ENCODE assay signal across 14 cellular contexts in the genomic region with DNA sequence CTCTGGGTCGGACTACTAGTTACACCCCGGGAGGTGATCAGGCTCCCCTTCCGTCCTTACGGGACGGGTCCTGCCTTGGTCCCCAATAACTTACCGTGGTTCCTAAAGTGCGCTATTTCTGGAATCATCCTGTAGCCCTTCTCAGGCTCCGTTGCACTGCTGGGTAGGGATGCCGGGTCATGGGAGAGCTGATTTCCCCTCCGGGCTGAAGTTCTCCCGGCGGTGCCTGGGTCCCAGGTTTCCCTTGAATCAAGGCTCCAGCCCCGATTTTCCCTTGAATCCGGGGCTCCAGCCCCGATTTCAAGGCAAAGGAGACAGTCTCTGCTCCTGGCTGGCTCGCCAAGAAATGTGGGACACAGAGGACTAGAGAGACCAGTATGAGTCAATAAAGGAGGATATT. TPM values are rescaled to one million over a fixed set of nuclear protein-coding genes. Genes with fewer than 3 reads are reported as not detected.
DNase-seq lines count a peak whose midpoint lies in the region; TF ChIP-seq lines count a peak whose summit lies in the region.
"Had no signal": no experiment of that assay in that cellular context is flagged by ENCODE, and none has a peak within 500 bp of the region (broad histone marks: within the 10 kb centered on the region; RNA-seq: fewer than 3 reads in every experiment).

No MANE protein-coding gene starts in this region.

- H3K27ac ChIP-seq in adrenal gland, result peak overlapping the region in 3 of 5 donors; percentile 46 to 79 (median 61)
- H3K27ac ChIP-seq in coronary artery, result peak overlapping the region; percentile 55 to 61
- peak overlapping the region; percentile 11 to 66 for H3K27ac ChIP-seq in uterus
- H3K27ac ChIP-seq: A549, HL-60 had no signal

- H3K9me3 ChIP-seq in adrenal gland (replicated peaks in 1 of 3) (no peaks in the 10 kb centered on the region), uterus (no peaks in the 10 kb centered on the region)
- H3K9me3 ChIP-seq: A549, Caco-2 had no signal

- H3K4me1 ChIP-seq in adrenal gland (replicated peaks in 1 of 2) (peaks cover 13% of the 10 kb centered on the region in 2 donors), uterus (no peaks in the 10 kb centered on the region)
- H3K4me1 ChIP-seq: A549, Caco-2 had no signal

- H3K36me3 ChIP-seq in adrenal gland (replicated peaks in 1 of 2) (no peaks in the 10 kb centered on the region), uterus (no peaks in the 10 kb centered on the region)

- H3K27me3 ChIP-seq in adrenal gland (no peaks in the 10 kb centered on the region), uterus (no peaks in the 10 kb centered on the region)

- no peak overlapping the region for H3K4me3 Mint-ChIP-seq in progenitor cell of endocrine pancreas (ENCODE audit: low read depth)
- H3K4me3 Mint-ChIP-seq in activated CD4-positive, alpha-beta T cell treated with anti-CD3 and anti-CD28 coated beads, Interleukin-2, amount 10 ng/mL, durations not matched to agents 24 days and 14 days, result no peak overlapping the region
- H3K4me3 Mint-ChIP-seq: CD14-positive monocyte; CD8-positive, alpha-beta memory T cell had no signal

- H3K36me3 Mint-ChIP-seq in progenitor cell of endocrine pancreas (ENCODE audit: insufficient read depth), result peaks cover 30% of the 10 kb centered on the region
- H3K36me3 Mint-ChIP-seq in activated CD4-positive, alpha-beta T cell treated with anti-CD3 and anti-CD28 coated beads, Interleukin-2, amount 10 ng/mL, durations not matched to agents 24 days and 14 days (ENCODE audit: low read depth), result no peaks in the 10 kb centered on the region
- H3K36me3 Mint-ChIP-seq: CD14-positive monocyte had no signal

- intact Hi-C loops in adrenal gland (cut with DNase I) (no loop called here), uterus (cut with DNase I; ENCODE audit: low total_unique reads) (no loop called here)
- intact Hi-C loops in activated CD4-positive, alpha-beta T cell treated with anti-CD3 and anti-CD28 coated beads, Interleukin-2, amount 10 ng/mL, durations not matched to agents 24 days and 14 days (cut with micrococcal nuclease), result no loop called here

- 67 to 73% (median 73%) methylated on average over 16 of the region's 16 CpGs for WGBS in adrenal gland, 4 donors

- H3K4me1 Mint-ChIP-seq in progenitor cell of endocrine pancreas (ENCODE audit: low read depth), result peaks cover 21% of the 10 kb centered on the region
- H3K4me1 Mint-ChIP-seq in activated CD4-positive, alpha-beta T cell treated with anti-CD3 and anti-CD28 coated beads, Interleukin-2, amount 10 ng/mL, durations not matched to agents 24 days and 14 days, result no peaks in the 10 kb centered on the region
- H3K4me1 Mint-ChIP-seq: CD8-positive, alpha-beta memory T cell had no signal

- H3K27ac Mint-ChIP-seq in progenitor cell of endocrine pancreas, result peak overlapping the region; percentile 77
- no peak overlapping the region for H3K27ac Mint-ChIP-seq in activated CD4-positive, alpha-beta T cell treated with anti-CD3 and anti-CD28 coated beads, Interleukin-2, amount 10 ng/mL, durations not matched to agents 24 days and 14 days
- H3K27ac Mint-ChIP-seq: CD14-positive monocyte; CD8-positive, alpha-beta memory T cell had no signal

- peak overlapping the region in 1 of 4 donors; percentile 22 for H3K4me3 ChIP-seq in adrenal gland
- H3K4me3 ChIP-seq in coronary artery, result peak overlapping the region; percentile 54
- H3K4me3 ChIP-seq in uterus, result peak overlapping the region in 1 of 2 donors; percentile 38
- H3K4me3 ChIP-seq: A549 had no signal

- TF ChIP-seq CTCF in adrenal gland (IDR thresholded peaks at IDR 0.05) (no peak), coronary artery (IDR thresholded peaks at IDR 0.05) (no peak), progenitor cell of endocrine pancreas (IDR thresholded peaks at IDR 0.05; ENCODE audit: unreplicated experiment) (no peak), uterus (IDR thresholded peaks at IDR 0.05) (no peak)

- H3K9me3 Mint-ChIP-seq in progenitor cell of endocrine pancreas (ENCODE audit: low read depth), result peaks cover 8% of the 10 kb centered on the region
- H3K9me3 Mint-ChIP-seq in activated CD4-positive, alpha-beta T cell treated with anti-CD3 and anti-CD28 coated beads, Interleukin-2, amount 10 ng/mL, durations not matched to agents 24 days and 14 days, result peaks cover 23% of the 10 kb centered on the region

- H3K27me3 Mint-ChIP-seq in progenitor cell of endocrine pancreas, result no peaks in the 10 kb centered on the region
- H3K27me3 Mint-ChIP-seq in activated CD4-positive, alpha-beta T cell treated with anti-CD3 and anti-CD28 coated beads, Interleukin-2, amount 10 ng/mL, durations not matched to agents 24 days and 14 days, result no peaks in the 10 kb centered on the region
- H3K27me3 Mint-ChIP-seq: CD8-positive, alpha-beta memory T cell had no signal

- DNase-seq in adrenal gland, result peak in 1 of 7 donors; percentile 2
- DNase-seq in coronary artery (ENCODE audit: low spot score), result no peak
- no peak for DNase-seq in progenitor cell of endocrine pancreas (ENCODE audit: low spot score, unreplicated experiment)
- DNase-seq in uterus, result no peak
- no peak for DNase-seq in NCI-H524 treated with DMSO at 0.1 percent for 48 hours (lab: John Stamatoyannopoulos, UW)
- DNase-seq in iPS-NIHi11 (ENCODE audit: low spot score), result no peak
- no peak for DNase-seq in activated CD4-positive, alpha-beta T cell treated with anti-CD3 and anti-CD28 coated beads, Interleukin-2, amount 10 ng/mL, durations not matched to agents 24 days and 14 days
- DNase-seq: Caco-2; CD8-positive, alpha-beta memory T cell; DND-41; GF-D8 had no signal

- TF ChIP-seq POLR2A in adrenal gland (IDR thresholded peaks at IDR 0.05) (no peak), uterus (IDR thresholded peaks at IDR 0.05) (no peak)

RNA-seq across cellular contexts. Expression of gene ZNF493, which starts 43.4 kb away (rescaled TPM):
- total RNA-seq in adrenal gland, result 10 to 100 TPM; 10.3 to 69.8 (median 29.4) TPM
- polyA plus RNA-seq in adrenal gland, result 10 to 100 TPM in 2 of 3 donors, 1 to 10 TPM in 1; 8.0 to 17.4 (median 16.3) TPM
- 46.6 and 50.8 TPM in 2 replicates for total RNA-seq in progenitor cell of endocrine pancreas
- 10 to 100 TPM; 23.5 to 59.4 (median 42.7) TPM for total RNA-seq in uterus
- 12.2 and 12.5 TPM in 2 replicates for total RNA-seq in activated CD4-positive, alpha-beta T cell treated with anti-CD3 and anti-CD28 coated beads, Interleukin-2, amount 10 ng/mL, durations not matched to agents 24 days and 14 days
